In genomic region chr4:7156273-7157139, GRCh38 we compare ENCODE assay signal across 8 cellular contexts. TPM values are rescaled to one million over a fixed set of nuclear protein-coding genes. Genes with fewer than 3 reads are reported as not detected.
DNase-seq lines count a peak whose midpoint lies in the region; ATAC-seq and TF ChIP-seq lines count a peak whose summit lies in the region.

No MANE protein-coding gene starts in this region.

- no peak overlapping the region for H3K27ac ChIP-seq in Peyer's patch

- peak overlapping the region; percentile 13 for H3K27ac Mint-ChIP-seq in neural crest cell (ENCODE audit: unreplicated experiment)
- H3K27ac Mint-ChIP-seq in effector memory CD8-positive, alpha-beta T cell = no peak overlapping the region

- no peak for ATAC-seq in effector memory CD8-positive, alpha-beta T cell (replicated peaks)

- no peak for TF ChIP-seq POLR2A in Peyer's patch (IDR thresholded peaks at IDR 0.05)

- peaks cover 0 to 5% (median 0%) of the 10 kb centered on the region in 4 donors for H3K4me1 ChIP-seq in Peyer's patch

- no peaks in the 10 kb centered on the region for H3K9me3 Mint-ChIP-seq in neural crest cell
- H3K9me3 Mint-ChIP-seq in effector memory CD8-positive, alpha-beta T cell = no peaks in the 10 kb centered on the region

- peak in 4 of 6 experiments; percentile 38 to 45 (median 40) for TF ChIP-seq CTCF in Peyer's patch (IDR thresholded peaks at IDR 0.05)
- peak; percentile 62 for TF ChIP-seq CTCF in neural crest cell (conservative IDR thresholded peaks at IDR 0.05)

- no peak overlapping the region for H3K4me3 ChIP-seq in Peyer's patch

- no peaks in the 10 kb centered on the region for H3K36me3 ChIP-seq in Peyer's patch

- H3K4me1 Mint-ChIP-seq in neural crest cell = peaks cover 47% of the 10 kb centered on the region
- no peaks in the 10 kb centered on the region for H3K4me1 Mint-ChIP-seq in effector memory CD8-positive, alpha-beta T cell (ENCODE audit: low read depth in 2 of 2)

- no peak overlapping the region for H3K4me3 Mint-ChIP-seq in neural crest cell
- no peak overlapping the region for H3K4me3 Mint-ChIP-seq in effector memory CD8-positive, alpha-beta T cell

- DNase-seq in Ammon's horn (ENCODE audit: low spot score) (peak; percentile 40), Peyer's patch (peak in 2 of 3 donors; percentile 43), fibroblast of peridontal ligament (ENCODE audit: extremely low read depth) (peak; percentile 28), neural crest cell (ENCODE audit: low read depth, low spot score) (peak; percentile 28), SIG-M5 (lab: John Stamatoyannopoulos, UW) (no peak), pons (ENCODE audit: low spot score) (no peak)
- DNase-seq in effector memory CD8-positive, alpha-beta T cell = no peak
- no peak for DNase-seq in activated CD4-positive, alpha-beta T cell treated with anti-CD3 and anti-CD28 coated beads, Interleukin-2, amount 50 U/mL, for 48 hours

- no peaks in the 10 kb centered on the region for H3K27me3 Mint-ChIP-seq in neural crest cell (ENCODE audit: low read depth)
- H3K27me3 Mint-ChIP-seq in effector memory CD8-positive, alpha-beta T cell = peaks cover 69 to 92% of the 10 kb centered on the region in 2 donors

- H3K9me3 ChIP-seq in Peyer's patch = no peaks in the 10 kb centered on the region

- H3K36me3 Mint-ChIP-seq in neural crest cell (ENCODE audit: low read depth) = no peaks in the 10 kb centered on the region
- H3K36me3 Mint-ChIP-seq in effector memory CD8-positive, alpha-beta T cell (ENCODE audit: insufficient read depth) = peaks cover 3% of the 10 kb centered on the region

- no peaks in the 10 kb centered on the region for H3K27me3 ChIP-seq in Peyer's patch

RNA-seq across cellular contexts. Expression of gene SORCS2, which starts 35.8 kb away (rescaled TPM):
- 1 to 10 TPM in 2 of 4 donors, under 1 TPM in 2; 0.53 to 9.9 (median 0.90) TPM for total RNA-seq in Peyer's patch
- 1.1 and 1.2 TPM in 2 replicates for total RNA-seq in neural crest cell

Comparison
In these comparisons a context has a peak if more than half of its experiments do, and no peak if none do; other contexts are left out.
1. DNase-seq: peak in Ammon's horn (single experiment), Peyer's patch (2 of 3), fibroblast of peridontal ligament (single experiment) and neural crest cell (single experiment); none in effector memory CD8-positive, alpha-beta T cell (0 of 3), activated CD4-positive, alpha-beta T cell treated with anti-CD3 and anti-CD28 coated beads, Interleukin-2, amount 50 U/mL, for 48 hours (0 of 2), SIG-M5 (single experiment) and pons (single experiment).